In the genomic region with DNA sequence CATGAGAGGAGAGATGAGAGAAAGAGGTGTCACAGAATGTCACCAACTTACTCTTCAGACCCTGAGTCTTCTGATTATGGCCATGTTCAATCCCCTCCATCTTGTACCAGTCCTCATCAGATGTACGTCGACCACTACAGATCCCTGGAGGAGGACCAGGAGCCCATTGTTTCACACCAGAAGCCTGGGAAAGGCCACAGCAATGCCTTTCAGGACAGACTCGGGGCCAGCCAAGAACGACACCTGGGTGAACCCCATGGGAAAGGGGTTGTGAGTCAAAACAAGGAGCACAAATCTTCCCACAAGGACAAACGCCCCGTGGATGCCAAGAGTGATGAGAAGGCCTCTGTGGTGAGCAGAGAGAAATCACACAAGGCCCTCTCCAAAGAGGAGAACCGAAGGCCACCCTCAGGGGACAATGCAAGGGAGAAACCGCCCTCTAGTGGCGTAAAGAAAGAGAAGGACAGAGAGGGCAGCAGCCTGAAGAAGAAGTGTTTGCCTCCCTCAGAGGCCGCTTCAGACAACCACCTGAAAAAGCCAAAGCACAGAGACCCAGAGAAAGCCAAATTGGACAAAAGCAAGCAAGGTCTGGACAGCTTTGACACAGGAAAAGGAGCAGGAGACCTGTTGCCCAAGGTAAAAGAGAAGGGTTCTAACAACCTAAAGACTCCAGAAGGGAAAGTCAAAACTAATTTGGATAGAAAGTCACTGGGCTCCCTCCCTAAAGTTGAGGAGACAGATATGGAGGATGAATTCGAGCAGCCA, we compare ENCODE assay signal across 1 cellular context.
TF ChIP-seq lines count a peak whose summit lies in the region.

No MANE protein-coding gene starts in this region.

TF ChIP-seq in IMR-90, 13 proteins besides CTCF, POLR2A, EP300 and RAD21:
- TF ChIP-seq MXI1 (IDR thresholded peaks at IDR 0.05; ENCODE audit: borderline replicate concordance, low read depth, low read length) (no peak), CHD1 (IDR thresholded peaks at IDR 0.05; ENCODE audit: low read depth, low read length) (no peak), SMC3 (IDR thresholded peaks at IDR 0.05; ENCODE audit: low read depth, low read length) (peak; percentile 48), MAZ (IDR thresholded peaks at IDR 0.05; ENCODE audit: borderline replicate concordance, low read depth, low read length) (no peak)
